ENCODE assay signal across 24 cellular contexts in genomic region chr5:172571413-172571812, GRCh38.
DNase-seq lines count a peak whose midpoint lies in the region; FAIRE-seq and TF ChIP-seq lines count a peak whose summit lies in the region.
"Had no signal": no experiment of that assay in that cellular context is flagged by ENCODE, and none has a peak within 500 bp of the region (broad histone marks: within the 10 kb centered on the region; RNA-seq: fewer than 3 reads in every experiment).

No MANE protein-coding gene starts in this region.

- H2BK120ac ChIP-seq in neuronal stem cell (ENCODE audit: low read depth, low read length), result peak overlapping the region; percentile 3

- H2AK5ac ChIP-seq in neuronal stem cell (ENCODE audit: low read depth, low read length), result no peak overlapping the region

- H3K4me3 Mint-ChIP-seq in activated T-cell treated with anti-CD3 and anti-CD28 coated beads, Interleukin-2, amount 50 U/mL, for 24 hours, result no peak overlapping the region
- H3K4me3 Mint-ChIP-seq in chondrocyte (ENCODE audit: unreplicated experiment), result no peak overlapping the region

- no CpG with 5 or more reads among the region's 3 CpGs for WGBS in neuronal stem cell (ENCODE audit: extremely low coverage in 2 of 2, insufficient read length in 2 of 2, insufficient replicate concordance in 1 of 2), 2 donors

- H3K9ac ChIP-seq in neuronal stem cell (ENCODE audit: low read depth, low read length, poor library complexity), result no peak overlapping the region

- H3K4me1 ChIP-seq in neuronal stem cell (ENCODE audit: control insufficient read depth in 2 of 2, insufficient read depth in 1 of 2, low read depth in 1 of 2, low read length in 2 of 2), result peaks cover 34 to 38% of the 10 kb centered on the region in 2 donors

- H2BK15ac ChIP-seq in neuronal stem cell (ENCODE audit: low read length), result no peak overlapping the region

- no peak overlapping the region for H2BK5ac ChIP-seq in neuronal stem cell (ENCODE audit: low read length)

- H4K91ac ChIP-seq in neuronal stem cell (ENCODE audit: low read depth, low read length, poor library complexity), result no peak overlapping the region

- H3K36me3 Mint-ChIP-seq in activated T-cell treated with anti-CD3 and anti-CD28 coated beads, Interleukin-2, amount 50 U/mL, for 24 hours (ENCODE audit: low read depth), result no peaks in the 10 kb centered on the region
- no peaks in the 10 kb centered on the region for H3K36me3 Mint-ChIP-seq in chondrocyte (ENCODE audit: low read depth)
- H3K36me3 Mint-ChIP-seq: CD4-positive, alpha-beta memory T cell had no signal

- H3K36me3 ChIP-seq in bronchial epithelial cell (ENCODE audit: control insufficient read depth, insufficient read depth, low read length), result no peaks in the 10 kb centered on the region
- H3K36me3 ChIP-seq in neuronal stem cell (replicated peaks in 1 of 2; ENCODE audit: control insufficient read depth in 2 of 2, insufficient read depth in 2 of 2, low read length in 2 of 2), result no peaks in the 10 kb centered on the region
- H3K36me3 ChIP-seq: brain microvascular endothelial cell, upper lobe of left lung had no signal

- H3K23ac ChIP-seq in neuronal stem cell (ENCODE audit: low read depth, low read length, poor library complexity), result no peak overlapping the region

- no peak overlapping the region for H4K8ac ChIP-seq in neuronal stem cell (ENCODE audit: low read depth, low read length)

- peak overlapping the region; percentile 50 for H3K18ac ChIP-seq in neuronal stem cell (ENCODE audit: low read length)

- peak overlapping the region; percentile 23 for H2BK12ac ChIP-seq in neuronal stem cell (ENCODE audit: low read length)

- no peak overlapping the region for H3K4ac ChIP-seq in neuronal stem cell (ENCODE audit: low read length)

- DNase-seq in DMS53 (lab: John Stamatoyannopoulos, UW) (peak; percentile 72), DMS53 treated with DMSO at 0.1 percent for 48 hours (lab: John Stamatoyannopoulos, UW; ENCODE audit: unreplicated experiment) (no peak), RPMI8226 (peak; percentile 26), bronchial epithelial cell (ENCODE audit: low read depth) (no peak), neuronal stem cell (ENCODE audit: low spot score) (no peak), nucleus accumbens (lab: John Stamatoyannopoulos, UW) (no peak), chondrocyte (ENCODE audit: low spot score) (no peak)
- DNase-seq in activated T-cell treated with anti-CD3 and anti-CD28 coated beads, Interleukin-2, amount 50 U/mL, for 24 hours, result no peak
- DNase-seq: activated CD4-positive, CD25-positive, alpha-beta regulatory T cell treated with anti-CD3 and anti-CD28 coated beads, Interleukin-2, amount 50 U/mL, for 72 hours; activated T-cell treated with anti-CD3 and anti-CD28 coated beads, Interleukin-2, amount 50 U/mL, for 1 hour; brain microvascular endothelial cell; CD4-positive, alpha-beta memory T cell; DMS79; H7; NCI-H1092 treated with DMSO at 0.1 percent for 48 hours; NCI-H1930; NCI-H345; SHP77 treated with DMSO at 0.1 percent for 48 hours; SW 1271; T1000; upper lobe of left lung had no signal

- peaks cover 17% of the 10 kb centered on the region for H3K27me3 ChIP-seq in bronchial epithelial cell (ENCODE audit: control insufficient read depth, insufficient read depth, low read length)
- peaks cover 0 to 15% (median 0%) of the 10 kb centered on the region in 3 experiments for H3K27me3 ChIP-seq in neuronal stem cell (ENCODE audit: control insufficient read depth in 3 of 3, insufficient read depth in 3 of 3, low read depth in 1 of 3, low read length in 3 of 3)
- H3K27me3 ChIP-seq: upper lobe of left lung had no signal

- peaks cover 0 to 2% of the 10 kb centered on the region in 2 donors for H3K9me3 ChIP-seq in neuronal stem cell (replicated peaks in 1 of 2; ENCODE audit: control insufficient read depth in 2 of 2, insufficient read depth in 1 of 2, low read depth in 1 of 2, low read length in 2 of 2)
- H3K9me3 ChIP-seq: upper lobe of left lung had no signal

- no peak overlapping the region for H3K27ac Mint-ChIP-seq in activated T-cell treated with anti-CD3 and anti-CD28 coated beads, Interleukin-2, amount 50 U/mL, for 24 hours
- no peak overlapping the region for H3K27ac Mint-ChIP-seq in chondrocyte (ENCODE audit: unreplicated experiment)
- H3K27ac Mint-ChIP-seq: CD4-positive, alpha-beta memory T cell had no signal

- no peak for TF ChIP-seq CTCF in bronchial epithelial cell (IDR thresholded peaks at IDR 0.05; ENCODE audit: insufficient read depth, low read length, severe bottlenecking)
- no peak for TF ChIP-seq CTCF in chondrocyte (IDR thresholded peaks at IDR 0.05)

- H2AFZ ChIP-seq in neuronal stem cell (ENCODE audit: low read length), result no peak overlapping the region

- H3K14ac ChIP-seq in neuronal stem cell (ENCODE audit: low read length), result no peak overlapping the region

- H3K79me1 ChIP-seq in neuronal stem cell (ENCODE audit: low read depth, low read length), result no peaks in the 10 kb centered on the region

- H3K27me3 Mint-ChIP-seq in activated T-cell treated with anti-CD3 and anti-CD28 coated beads, Interleukin-2, amount 50 U/mL, for 24 hours, result peaks cover 18% of the 10 kb centered on the region
- peaks cover 42% of the 10 kb centered on the region for H3K27me3 Mint-ChIP-seq in chondrocyte (ENCODE audit: low read depth)

- H3K9me3 Mint-ChIP-seq in activated T-cell treated with anti-CD3 and anti-CD28 coated beads, Interleukin-2, amount 50 U/mL, for 24 hours, result no peaks in the 10 kb centered on the region
- H3K9me3 Mint-ChIP-seq in chondrocyte (ENCODE audit: low read depth), result no peaks in the 10 kb centered on the region
- H3K9me3 Mint-ChIP-seq: CD4-positive, alpha-beta memory T cell had no signal

- no peak overlapping the region for H3K4me2 ChIP-seq in neuronal stem cell (ENCODE audit: insufficient read depth, low read length, poor library complexity, severe bottlenecking)

- peak; percentile 36 for FAIRE-seq in bronchial epithelial cell (lab: Jason Lieb, UNC)
- FAIRE-seq: colon, keratinocyte had no signal

- H3K4me3 ChIP-seq in bronchial epithelial cell (ENCODE audit: low read depth, low read length) (no peak overlapping the region), neuronal stem cell (ENCODE audit: low read length in 2 of 2) (no peak overlapping the region)
- H3K4me3 ChIP-seq: upper lobe of left lung had no signal

- H3K4me1 Mint-ChIP-seq in activated T-cell treated with anti-CD3 and anti-CD28 coated beads, Interleukin-2, amount 50 U/mL, for 24 hours (ENCODE audit: low read depth), result no peaks in the 10 kb centered on the region
- H3K4me1 Mint-ChIP-seq in chondrocyte (ENCODE audit: low read depth), result peaks cover 6% of the 10 kb centered on the region

- H3K27ac ChIP-seq in neuronal stem cell (replicated peaks; ENCODE audit: low read length), result no peak overlapping the region
- H3K27ac ChIP-seq: 22Rv1, brain microvascular endothelial cell, upper lobe of left lung had no signal

Comparison
In these comparisons a context has a peak if more than half of its experiments do, and no peak if none do; other contexts are left out.
1. DNase-seq: peak in DMS53 (single experiment) and RPMI8226 (single experiment); none in DMS53 treated with DMSO at 0.1 percent for 48 hours (single experiment), bronchial epithelial cell (single experiment), neuronal stem cell (single experiment), activated T-cell treated with anti-CD3 and anti-CD28 coated beads, Interleukin-2, amount 50 U/mL, for 24 hours (single experiment), nucleus accumbens (0 of 56) and chondrocyte (single experiment).